ENCODE assay signal across 33 cellular contexts in the genomic region with DNA sequence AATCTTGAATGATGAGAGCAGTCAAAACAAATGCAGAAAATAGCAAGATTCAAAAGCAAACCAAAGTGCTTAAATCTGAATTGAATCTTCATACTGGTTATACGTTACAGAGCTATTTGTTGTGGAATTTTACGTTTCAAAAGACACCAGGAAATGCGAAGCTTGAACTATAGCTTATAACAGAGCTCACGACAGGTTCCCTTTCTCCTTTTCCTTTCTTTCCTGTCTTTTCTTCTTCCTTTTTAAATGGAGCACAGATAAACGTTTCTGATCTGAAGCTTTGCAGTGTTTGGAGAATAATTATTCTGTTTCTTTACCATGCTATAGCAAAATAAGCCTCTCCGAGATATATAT.
DNase-seq lines count a peak whose midpoint lies in the region; ATAC-seq and TF ChIP-seq lines count a peak whose summit lies in the region.
"Had no signal": no experiment of that assay in that cellular context is flagged by ENCODE, and none has a peak within 500 bp of the region (broad histone marks: within the 10 kb centered on the region; RNA-seq: fewer than 3 reads in every experiment).

No MANE protein-coding gene starts in this region.

- ATAC-seq in stimulated activated effector memory CD8-positive, alpha-beta T cell treated with anti-CD3 and anti-CD28 coated beads, Interleukin-12 subunit alpha, Interleukin-12 subunit beta, amount 100 ng/mL, for 72 hours = no peak
- ATAC-seq in GM18909 (IDR thresholded peaks at IDR 0.05; ENCODE audit: poor library complexity, unreplicated experiment) = no peak
- ATAC-seq: left lobe of liver, psoas muscle, sciatic nerve had no signal

- H3K27ac ChIP-seq in coronary artery = no peak overlapping the region
- H3K27ac ChIP-seq: 22Rv1, cardiac muscle cell, esophagus squamous epithelium, foreskin keratinocyte, KMS-11, PC-9, psoas muscle, tibial nerve had no signal

- H3K4me1 Mint-ChIP-seq in mesothelial cell of epicardium (peaks cover 17% of the 10 kb centered on the region), type B pancreatic cell (ENCODE audit: unreplicated experiment) (peaks cover 6% of the 10 kb centered on the region)
- no peaks in the 10 kb centered on the region for H3K4me1 Mint-ChIP-seq in stimulated activated effector memory CD8-positive, alpha-beta T cell treated with anti-CD3 and anti-CD28 coated beads, Interleukin-12 subunit alpha, Interleukin-12 subunit beta, amount 100 ng/mL, for 72 hours
- H3K4me1 Mint-ChIP-seq: activated B cell treated with CpG ODN at 0.5 μM for 24 hours; activated CD4-positive, alpha-beta T cell treated with anti-CD3 and anti-CD28 coated beads, Interleukin-2, amount 10 ng/mL, durations not matched to agents 7 days and 5 days had no signal

- peaks cover 12% of the 10 kb centered on the region for H3K9me3 Mint-ChIP-seq in mesothelial cell of epicardium
- no peaks in the 10 kb centered on the region for H3K9me3 Mint-ChIP-seq in type B pancreatic cell
- peaks cover 5% of the 10 kb centered on the region for H3K9me3 Mint-ChIP-seq in stimulated activated effector memory CD8-positive, alpha-beta T cell treated with anti-CD3 and anti-CD28 coated beads, Interleukin-12 subunit alpha, Interleukin-12 subunit beta, amount 100 ng/mL, for 72 hours
- H3K9me3 Mint-ChIP-seq: activated CD4-positive, alpha-beta T cell treated with anti-CD3 and anti-CD28 coated beads, Interleukin-2, amount 10 ng/mL, durations not matched to agents 7 days and 5 days had no signal

- H3K4me3 ChIP-seq in coronary artery = peak overlapping the region; percentile 46
- H3K4me3 ChIP-seq: cardiac muscle cell, esophagus squamous epithelium, MG63, PC-9, psoas muscle, tibial nerve had no signal

- H3K27ac Mint-ChIP-seq in mesothelial cell of epicardium (peak overlapping the region; percentile 81), type B pancreatic cell (no peak overlapping the region)
- no peak overlapping the region for H3K27ac Mint-ChIP-seq in stimulated activated effector memory CD8-positive, alpha-beta T cell treated with anti-CD3 and anti-CD28 coated beads, Interleukin-12 subunit alpha, Interleukin-12 subunit beta, amount 100 ng/mL, for 72 hours
- H3K27ac Mint-ChIP-seq: activated B cell treated with CpG ODN at 0.5 μM for 24 hours; activated CD4-positive, alpha-beta T cell treated with anti-CD3 and anti-CD28 coated beads, Interleukin-2, amount 10 ng/mL, durations not matched to agents 7 days and 5 days; activated naive CD8-positive, alpha-beta T cell had no signal

- H3K36me3 Mint-ChIP-seq in mesothelial cell of epicardium = no peaks in the 10 kb centered on the region
- no peaks in the 10 kb centered on the region for H3K36me3 Mint-ChIP-seq in type B pancreatic cell
- H3K36me3 Mint-ChIP-seq in stimulated activated effector memory CD8-positive, alpha-beta T cell treated with anti-CD3 and anti-CD28 coated beads, Interleukin-12 subunit alpha, Interleukin-12 subunit beta, amount 100 ng/mL, for 72 hours = no peaks in the 10 kb centered on the region
- H3K36me3 Mint-ChIP-seq: activated naive CD8-positive, alpha-beta T cell had no signal

- TF ChIP-seq CTCF in coronary artery (IDR thresholded peaks at IDR 0.05) = no peak
- TF ChIP-seq CTCF in mesothelial cell of epicardium (IDR thresholded peaks at IDR 0.05; ENCODE audit: unreplicated experiment) = no peak
- TF ChIP-seq CTCF in type B pancreatic cell (conservative IDR thresholded peaks at IDR 0.05) = no peak

- H3K4me3 Mint-ChIP-seq in mesothelial cell of epicardium (peak overlapping the region; percentile 53), type B pancreatic cell (peak overlapping the region; percentile 42)
- no peak overlapping the region for H3K4me3 Mint-ChIP-seq in stimulated activated effector memory CD8-positive, alpha-beta T cell treated with anti-CD3 and anti-CD28 coated beads, Interleukin-12 subunit alpha, Interleukin-12 subunit beta, amount 100 ng/mL, for 72 hours
- H3K4me3 Mint-ChIP-seq: activated B cell treated with CpG ODN at 0.5 μM for 24 hours; activated CD4-positive, alpha-beta T cell treated with anti-CD3 and anti-CD28 coated beads, Interleukin-2, amount 10 ng/mL, durations not matched to agents 7 days and 5 days; activated naive CD8-positive, alpha-beta T cell had no signal

- DNase-seq in NCI-H2227 treated with DMSO at 0.1 percent for 48 hours (lab: John Stamatoyannopoulos, UW) = peak; percentile 65
- no peak for DNase-seq in NCI-H2227 (lab: John Stamatoyannopoulos, UW; ENCODE audit: unreplicated experiment)
- no peak for DNase-seq in coronary artery (ENCODE audit: low spot score)
- no peak for DNase-seq in mesothelial cell of epicardium (ENCODE audit: low spot score in 2 of 2, unreplicated experiment in 2 of 2)
- DNase-seq in type B pancreatic cell (ENCODE audit: extremely low spot score, unreplicated experiment) = no peak
- DNase-seq in stimulated activated effector memory CD8-positive, alpha-beta T cell treated with anti-CD3 and anti-CD28 coated beads, Interleukin-12 subunit alpha, Interleukin-12 subunit beta, amount 100 ng/mL, for 72 hours (ENCODE audit: low spot score in 2 of 2) = no peak
- DNase-seq in NCI-H446 (lab: John Stamatoyannopoulos, UW) = no peak
- DNase-seq: activated B cell treated with CpG ODN at 0.5 μM for 24 hours; activated CD4-positive, alpha-beta T cell treated with anti-CD3 and anti-CD28 coated beads, Interleukin-2, amount 10 ng/mL, durations not matched to agents 7 days and 5 days; activated effector memory CD4-positive, alpha-beta T cell treated with anti-CD3 and anti-CD28 coated beads, Interleukin-2, amount 50 U/mL, for 16 hours; cortex of kidney; esophagus squamous epithelium; foreskin keratinocyte; mesenchymal stem cell; MG63; NCI-H1105; NCI-H187 treated with DMSO at 0.1 percent for 48 hours; NCI-H2171; NCI-H526; NK-92 treated with Interleukin-12 subunit alpha and Interleukin-12 subunit beta, amount 100 ng/mL, for 24 hours; PC-9; psoas muscle; SK-N-SH; stimulated activated CD4-positive, alpha-beta T cell treated with anti-CD3 and anti-CD28 coated beads, Interleukin-12 subunit alpha, Interleukin-12 subunit beta, amount 100 ng/mL, for 4 hours; stimulated activated CD4-positive, alpha-beta T cell treated with anti-CD3 and anti-CD28 coated beads, Interleukin-4, amount 100 ng/mL, for 1 hour had no signal

- H3K27me3 Mint-ChIP-seq in mesothelial cell of epicardium (ENCODE audit: low read depth) (peaks cover 32% of the 10 kb centered on the region), type B pancreatic cell (peaks cover 5% of the 10 kb centered on the region)
- H3K27me3 Mint-ChIP-seq: activated B cell treated with CpG ODN at 0.5 μM for 24 hours; activated CD4-positive, alpha-beta T cell treated with anti-CD3 and anti-CD28 coated beads, Interleukin-2, amount 10 ng/mL, durations not matched to agents 7 days and 5 days had no signal
